ENCODE assay signal across 8 cellular contexts in the genomic region with DNA sequence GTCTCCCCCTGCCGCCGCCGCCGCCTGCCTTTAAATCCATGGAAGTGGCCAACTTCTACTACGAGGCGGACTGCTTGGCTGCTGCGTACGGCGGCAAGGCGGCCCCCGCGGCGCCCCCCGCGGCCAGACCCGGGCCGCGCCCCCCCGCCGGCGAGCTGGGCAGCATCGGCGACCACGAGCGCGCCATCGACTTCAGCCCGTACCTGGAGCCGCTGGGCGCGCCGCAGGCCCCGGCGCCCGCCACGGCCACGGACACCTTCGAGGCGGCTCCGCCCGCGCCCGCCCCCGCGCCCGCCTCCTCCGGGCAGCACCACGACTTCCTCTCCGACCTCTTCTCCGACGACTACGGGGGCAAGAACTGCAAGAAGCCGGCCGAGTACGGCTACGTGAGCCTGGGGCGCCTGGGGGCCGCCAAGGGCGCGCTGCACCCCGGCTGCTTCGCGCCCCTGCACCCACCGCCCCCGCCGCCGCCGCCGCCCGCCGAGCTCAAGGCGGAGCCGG. TPM values are rescaled to one million over a fixed set of nuclear protein-coding genes. Genes with fewer than 3 reads are reported as not detected.
DNase-seq lines count a peak whose midpoint lies in the region; ATAC-seq and TF ChIP-seq lines count a peak whose summit lies in the region.

No MANE protein-coding gene starts in this region.

- no peaks in the 10 kb centered on the region for H3K9me2 ChIP-seq in hepatocyte (replicated peaks; ENCODE audit: insufficient read depth)

- H3K27ac Mint-ChIP-seq in activated naive CD8-positive, alpha-beta T cell treated with anti-CD3 and anti-CD28 coated beads, Interleukin-2, amount 50 U/mL, for 24 hours, result no peak overlapping the region

- H3K79me2 ChIP-seq in hepatocyte (peaks cover 34% of the 10 kb centered on the region), smooth muscle cell (ENCODE audit: low read depth) (peaks cover 31% of the 10 kb centered on the region)

- no peak for TF ChIP-seq CTCF in hepatocyte (IDR thresholded peaks at IDR 0.05; ENCODE audit: poor library complexity)
- TF ChIP-seq CTCF in smooth muscle cell (IDR thresholded peaks at IDR 0.05; ENCODE audit: borderline replicate concordance, insufficient read depth, poor library complexity, severe bottlenecking), result no peak

- peak overlapping the region; percentile 99 for H3K9ac ChIP-seq in smooth muscle cell (ENCODE audit: low read depth)

- H3K4me3 Mint-ChIP-seq in activated naive CD8-positive, alpha-beta T cell treated with anti-CD3 and anti-CD28 coated beads, Interleukin-2, amount 50 U/mL, for 24 hours, result peak overlapping the region; percentile 63

- no peaks in the 10 kb centered on the region for H3K9me3 ChIP-seq in hepatocyte (ENCODE audit: low read depth)
- no peaks in the 10 kb centered on the region for H3K9me3 ChIP-seq in smooth muscle cell (replicated peaks; ENCODE audit: low read depth)

- H3K9me3 Mint-ChIP-seq in activated naive CD8-positive, alpha-beta T cell treated with anti-CD3 and anti-CD28 coated beads, Interleukin-2, amount 50 U/mL, for 24 hours, result no peaks in the 10 kb centered on the region

- H3K4me3 ChIP-seq in hepatocyte (peak overlapping the region; percentile 56), smooth muscle cell (peak overlapping the region; percentile 95)

- peak overlapping the region; percentile 77 for H3K4me2 ChIP-seq in hepatocyte
- H3K4me2 ChIP-seq in smooth muscle cell, result peak overlapping the region; percentile 98

- peaks cover 2% of the 10 kb centered on the region for H3K27me3 Mint-ChIP-seq in activated naive CD8-positive, alpha-beta T cell treated with anti-CD3 and anti-CD28 coated beads, Interleukin-2, amount 50 U/mL, for 24 hours

- H3K4me1 Mint-ChIP-seq in activated naive CD8-positive, alpha-beta T cell treated with anti-CD3 and anti-CD28 coated beads, Interleukin-2, amount 50 U/mL, for 24 hours, result peaks cover 22% of the 10 kb centered on the region

- peaks cover 13% of the 10 kb centered on the region for H3K36me3 Mint-ChIP-seq in activated naive CD8-positive, alpha-beta T cell treated with anti-CD3 and anti-CD28 coated beads, Interleukin-2, amount 50 U/mL, for 24 hours (ENCODE audit: low read depth)

- 1% methylated on average over 42 of the region's 73 CpGs for WGBS in hepatocyte (ENCODE audit: low lambda C conversion rate, missing lambda C conversion rate)
- 0% methylated on average over 3 of the region's 73 CpGs for WGBS in smooth muscle cell (ENCODE audit: low lambda C conversion rate)

- H3K36me3 ChIP-seq in hepatocyte (replicated peaks; ENCODE audit: insufficient read depth, low read depth) (no peaks in the 10 kb centered on the region), smooth muscle cell (ENCODE audit: low read depth) (no peaks in the 10 kb centered on the region)

- H3K27ac ChIP-seq in hepatocyte (peak overlapping the region; percentile 100), smooth muscle cell (ENCODE audit: low read depth) (peak overlapping the region; percentile 100)

- ATAC-seq in HG03432 (IDR thresholded peaks at IDR 0.05; ENCODE audit: unreplicated experiment) (peak; percentile 33), HG02884 (IDR thresholded peaks at IDR 0.05; ENCODE audit: unreplicated experiment) (no peak)
- no peak for ATAC-seq in activated naive CD8-positive, alpha-beta T cell treated with anti-CD3 and anti-CD28 coated beads, Interleukin-2, amount 50 U/mL, for 24 hours

- H3K4me1 ChIP-seq in hepatocyte (ENCODE audit: insufficient read depth) (peaks cover 34% of the 10 kb centered on the region), smooth muscle cell (ENCODE audit: low read depth) (peaks cover 24% of the 10 kb centered on the region)

- peak overlapping the region; percentile 37 for H2AFZ ChIP-seq in hepatocyte
- no peak overlapping the region for H2AFZ ChIP-seq in smooth muscle cell (ENCODE audit: low read depth)

- H3K27me3 ChIP-seq in hepatocyte, result no peaks in the 10 kb centered on the region
- no peaks in the 10 kb centered on the region for H3K27me3 ChIP-seq in smooth muscle cell (ENCODE audit: low read depth)

- H4K20me1 ChIP-seq in hepatocyte (ENCODE audit: insufficient read depth, poor library complexity, severe bottlenecking) (peaks cover 31% of the 10 kb centered on the region), smooth muscle cell (ENCODE audit: low read depth) (peaks cover 43% of the 10 kb centered on the region)

- peaks cover 22% of the 10 kb centered on the region for H3F3A ChIP-seq in smooth muscle cell (ENCODE audit: low read depth)

- DNase-seq in NCI-H1417 (lab: John Stamatoyannopoulos, UW) (peak; percentile 46 to 84 (median 73)), NCI-H1417 treated with DMSO at 0.1 percent for 48 hours (lab: John Stamatoyannopoulos, UW) (no peak), T follicular helper cell (ENCODE audit: low read depth) (peak; percentile 35), hepatocyte (ENCODE audit: low spot score) (peak; percentile 76), smooth muscle cell (lab: John Stamatoyannopoulos, UW; ENCODE audit: unreplicated experiment) (no peak)
- peak; percentile 59 for DNase-seq in activated naive CD8-positive, alpha-beta T cell treated with anti-CD3 and anti-CD28 coated beads, Interleukin-2, amount 50 U/mL, for 24 hours

RNA-seq across cellular contexts. Expression of gene CEBPB, which starts 0.5 kb away (rescaled TPM):
- total RNA-seq in hepatocyte (58.9 and 60.9 TPM in 2 replicates), smooth muscle cell (32.0 and 38.0 TPM in 2 replicates)
- polyA plus RNA-seq in hepatocyte (159 and 183 TPM in 2 replicates), smooth muscle cell (112 and 117 TPM in 2 replicates)

RNA-seq across cellular contexts. Expression of gene PEDS1, which starts 37.6 kb away (rescaled TPM):
- 24.5 and 29.5 TPM in 2 replicates for total RNA-seq in hepatocyte
- 39.1 and 46.2 TPM in 2 replicates for polyA plus RNA-seq in hepatocyte
- 36.6 and 45.8 TPM in 2 replicates for total RNA-seq in smooth muscle cell
- polyA plus RNA-seq in smooth muscle cell, result 47.4 and 64.3 TPM in 2 replicates

Comparison
In these comparisons a context has a peak if more than half of its experiments do, and no peak if none do; other contexts are left out.
1. DNase-seq: peak in NCI-H1417 (3 of 3), T follicular helper cell (single experiment), activated naive CD8-positive, alpha-beta T cell treated with anti-CD3 and anti-CD28 coated beads, Interleukin-2, amount 50 U/mL, for 24 hours (single experiment) and hepatocyte (single experiment); none in NCI-H1417 treated with DMSO at 0.1 percent for 48 hours (single experiment) and smooth muscle cell (single experiment).